In genomic region chr5:33475706-33476105, GRCh38 we compare ENCODE assay signal across 1 cellular context.
TF ChIP-seq lines count a peak whose summit lies in the region.

No MANE protein-coding gene starts in this region.

TF ChIP-seq in GM23338, 12 proteins besides CTCF, POLR2A, EP300 and RAD21 (continued from another document):
- TF ChIP-seq, protein P1, sequence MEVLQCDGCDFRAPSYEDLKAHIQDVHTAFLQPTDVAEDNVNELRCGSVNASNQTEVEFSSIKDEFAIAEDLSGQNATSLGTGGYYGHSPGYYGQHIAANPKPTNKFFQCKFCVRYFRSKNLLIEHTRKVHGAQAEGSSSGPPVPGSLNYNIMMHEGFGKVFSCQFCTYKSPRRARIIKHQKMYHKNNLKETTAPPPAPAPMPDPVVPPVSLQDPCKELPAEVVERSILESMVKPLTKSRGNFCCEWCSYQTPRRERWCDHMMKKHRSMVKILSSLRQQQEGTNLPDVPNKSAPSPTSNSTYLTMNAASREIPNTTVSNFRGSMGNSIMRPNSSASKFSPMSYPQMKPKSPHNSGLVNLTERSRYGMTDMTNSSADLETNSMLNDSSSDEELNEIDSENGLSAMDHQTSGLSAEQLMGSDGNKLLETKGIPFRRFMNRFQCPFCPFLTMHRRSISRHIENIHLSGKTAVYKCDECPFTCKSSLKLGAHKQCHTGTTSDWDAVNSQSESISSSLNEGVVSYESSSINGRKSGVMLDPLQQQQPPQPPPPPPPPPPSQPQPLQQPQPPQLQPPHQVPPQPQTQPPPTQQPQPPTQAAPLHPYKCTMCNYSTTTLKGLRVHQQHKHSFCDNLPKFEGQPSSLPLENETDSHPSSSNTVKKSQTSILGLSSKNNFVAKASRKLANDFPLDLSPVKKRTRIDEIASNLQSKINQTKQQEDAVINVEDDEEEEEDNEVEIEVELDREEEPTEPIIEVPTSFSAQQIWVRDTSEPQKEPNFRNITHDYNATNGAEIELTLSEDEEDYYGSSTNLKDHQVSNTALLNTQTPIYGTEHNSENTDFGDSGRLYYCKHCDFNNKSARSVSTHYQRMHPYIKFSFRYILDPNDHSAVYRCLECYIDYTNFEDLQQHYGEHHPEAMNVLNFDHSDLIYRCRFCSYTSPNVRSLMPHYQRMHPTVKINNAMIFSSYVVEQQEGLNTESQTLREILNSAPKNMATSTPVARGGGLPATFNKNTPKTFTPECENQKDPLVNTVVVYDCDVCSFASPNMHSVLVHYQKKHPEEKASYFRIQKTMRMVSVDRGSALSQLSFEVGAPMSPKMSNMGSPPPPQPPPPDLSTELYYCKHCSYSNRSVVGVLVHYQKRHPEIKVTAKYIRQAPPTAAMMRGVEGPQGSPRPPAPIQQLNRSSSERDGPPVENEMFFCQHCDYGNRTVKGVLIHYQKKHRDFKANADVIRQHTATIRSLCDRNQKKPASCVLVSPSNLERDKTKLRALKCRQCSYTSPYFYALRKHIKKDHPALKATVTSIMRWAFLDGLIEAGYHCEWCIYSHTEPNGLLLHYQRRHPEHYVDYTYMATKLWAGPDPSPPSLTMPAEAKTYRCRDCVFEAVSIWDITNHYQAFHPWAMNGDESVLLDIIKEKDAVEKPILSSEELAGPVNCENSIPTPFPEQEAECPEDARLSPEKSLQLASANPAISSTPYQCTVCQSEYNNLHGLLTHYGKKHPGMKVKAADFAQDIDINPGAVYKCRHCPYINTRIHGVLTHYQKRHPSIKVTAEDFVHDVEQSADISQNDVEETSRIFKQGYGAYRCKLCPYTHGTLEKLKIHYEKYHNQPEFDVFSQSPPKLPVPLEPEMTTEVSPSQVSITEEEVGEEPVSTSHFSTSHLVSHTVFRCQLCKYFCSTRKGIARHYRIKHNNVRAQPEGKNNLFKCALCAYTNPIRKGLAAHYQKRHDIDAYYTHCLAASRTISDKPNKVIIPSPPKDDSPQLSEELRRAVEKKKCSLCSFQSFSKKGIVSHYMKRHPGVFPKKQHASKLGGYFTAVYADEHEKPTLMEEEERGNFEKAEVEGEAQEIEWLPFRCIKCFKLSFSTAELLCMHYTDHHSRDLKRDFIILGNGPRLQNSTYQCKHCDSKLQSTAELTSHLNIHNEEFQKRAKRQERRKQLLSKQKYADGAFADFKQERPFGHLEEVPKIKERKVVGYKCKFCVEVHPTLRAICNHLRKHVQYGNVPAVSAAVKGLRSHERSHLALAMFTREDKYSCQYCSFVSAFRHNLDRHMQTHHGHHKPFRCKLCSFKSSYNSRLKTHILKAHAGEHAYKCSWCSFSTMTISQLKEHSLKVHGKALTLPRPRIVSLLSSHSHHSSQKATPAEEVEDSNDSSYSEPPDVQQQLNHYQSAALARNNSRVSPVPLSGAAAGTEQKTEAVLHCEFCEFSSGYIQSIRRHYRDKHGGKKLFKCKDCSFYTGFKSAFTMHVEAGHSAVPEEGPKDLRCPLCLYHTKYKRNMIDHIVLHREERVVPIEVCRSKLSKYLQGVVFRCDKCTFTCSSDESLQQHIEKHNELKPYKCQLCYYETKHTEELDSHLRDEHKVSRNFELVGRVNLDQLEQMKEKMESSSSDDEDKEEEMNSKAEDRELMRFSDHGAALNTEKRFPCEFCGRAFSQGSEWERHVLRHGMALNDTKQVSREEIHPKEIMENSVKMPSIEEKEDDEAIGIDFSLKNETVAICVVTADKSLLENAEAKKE (CRISPR knock-in tag; IDR thresholded peaks at IDR 0.05), result no peak
- TF ChIP-seq ZNF114 (CRISPR knock-in tag; IDR thresholded peaks at IDR 0.05) (no peak), POLR2AphosphoS5 (IDR thresholded peaks at IDR 0.05; ENCODE audit: low read depth) (no peak), EZH2phosphoT487 (IDR thresholded peaks at IDR 0.05; ENCODE audit: unreplicated experiment) (no peak), EZH2 (IDR thresholded peaks at IDR 0.05; ENCODE audit: low read depth, unreplicated experiment) (no peak), STAT1 (IDR thresholded peaks at IDR 0.05; ENCODE audit: unreplicated experiment) (no peak)
- TF ChIP-seq, protein P2, sequence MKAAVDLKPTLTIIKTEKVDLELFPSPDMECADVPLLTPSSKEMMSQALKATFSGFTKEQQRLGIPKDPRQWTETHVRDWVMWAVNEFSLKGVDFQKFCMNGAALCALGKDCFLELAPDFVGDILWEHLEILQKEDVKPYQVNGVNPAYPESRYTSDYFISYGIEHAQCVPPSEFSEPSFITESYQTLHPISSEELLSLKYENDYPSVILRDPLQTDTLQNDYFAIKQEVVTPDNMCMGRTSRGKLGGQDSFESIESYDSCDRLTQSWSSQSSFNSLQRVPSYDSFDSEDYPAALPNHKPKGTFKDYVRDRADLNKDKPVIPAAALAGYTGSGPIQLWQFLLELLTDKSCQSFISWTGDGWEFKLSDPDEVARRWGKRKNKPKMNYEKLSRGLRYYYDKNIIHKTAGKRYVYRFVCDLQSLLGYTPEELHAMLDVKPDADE (IDR thresholded peaks at IDR 0.05), result no peak
